ENCODE assay signal across 8 cellular contexts in genomic region chr10:5666324-5667220, GRCh38. TPM values are rescaled to one million over a fixed set of nuclear protein-coding genes. Genes with fewer than 3 reads are reported as not detected.
DNase-seq lines count a peak whose midpoint lies in the region; ATAC-seq and TF ChIP-seq lines count a peak whose summit lies in the region.

ASB13 (minus strand) TSS chr10:5666595; CDS start chr10:5666551, 44 bp downstream.

- H3K4me3 ChIP-seq in PC-3 (ENCODE audit: low read length) (peak within 1 kb of the TSS; percentile 80), cardiac muscle cell (peak within 1 kb of the TSS; percentile 99), osteoblast (ENCODE audit: insufficient read depth, low read length) (peak within 1 kb of the TSS; percentile 87), uterus (peak within 1 kb of the TSS; percentile 60 to 80)

- DNase-seq in SHP77 (lab: John Stamatoyannopoulos, UW): peak; percentile 32 to 44
- DNase-seq in SHP77 treated with DMSO at 0.1 percent for 48 hours (lab: John Stamatoyannopoulos, UW): no peak
- peak; percentile 50 for DNase-seq in PC-3
- DNase-seq in activated naive CD8-positive, alpha-beta T cell treated with anti-CD3 and anti-CD28 coated beads, Interleukin-2, amount 10 ng/mL, durations not matched to agents 7 days and 5 days: peak; percentile 68
- peak; percentile 54 to 89 for DNase-seq in cardiac muscle cell (ENCODE audit: low read depth in 1 of 2, low spot score in 1 of 2)
- peak; percentile 94 for DNase-seq in osteoblast (ENCODE audit: insufficient read length, low spot score, missing footprints)
- peak; percentile 52 to 71 for DNase-seq in uterus

- H4K20me1 ChIP-seq in PC-3 (ENCODE audit: low read length) (no peaks in the 10 kb centered on the region), osteoblast (ENCODE audit: insufficient read depth, low read length) (no peaks in the 10 kb centered on the region)

- peak within 1 kb of the TSS; percentile 74 for H3K9ac ChIP-seq in PC-3 (ENCODE audit: low read length)

- no peak within 1 kb of the TSS for H3K27ac ChIP-seq in PC-3 (ENCODE audit: low read length)
- H3K27ac ChIP-seq in cardiac muscle cell: no peak within 1 kb of the TSS
- no peak within 1 kb of the TSS for H3K27ac ChIP-seq in osteoblast (ENCODE audit: low read depth, low read length)
- peak within 1 kb of the TSS; percentile 66 to 83 for H3K27ac ChIP-seq in uterus

- peaks cover 14% of the 10 kb centered on the region for H3K27me3 Mint-ChIP-seq in activated naive CD8-positive, alpha-beta T cell treated with anti-CD3 and anti-CD28 coated beads, Interleukin-2, amount 10 ng/mL, durations not matched to agents 7 days and 5 days

- H3F3A ChIP-seq in PC-3 (ENCODE audit: low read length, unreplicated experiment): no peaks in the 10 kb centered on the region

- peaks cover 2% of the 10 kb centered on the region for H3K9me3 Mint-ChIP-seq in activated naive CD8-positive, alpha-beta T cell treated with anti-CD3 and anti-CD28 coated beads, Interleukin-2, amount 10 ng/mL, durations not matched to agents 7 days and 5 days

- TF ChIP-seq CTCF in PC-3 (conservative IDR thresholded peaks at IDR 0.05; ENCODE audit: low read depth, low read length): no peak
- no peak for TF ChIP-seq CTCF in cardiac muscle cell (IDR thresholded peaks at IDR 0.05; ENCODE audit: low read depth, low read length)
- TF ChIP-seq CTCF in osteoblast (IDR thresholded peaks at IDR 0.05; ENCODE audit: extremely low read depth, low read depth, low read length): no peak
- no peak for TF ChIP-seq CTCF in uterus (IDR thresholded peaks at IDR 0.05)

- H2AFZ ChIP-seq in PC-3 (ENCODE audit: low read length) (peak within 1 kb of the TSS; percentile 78), osteoblast (ENCODE audit: low read length) (peak within 1 kb of the TSS; percentile 95)

- peak in 1 of 2 donors; percentile 70 for TF ChIP-seq POLR2A in uterus (IDR thresholded peaks at IDR 0.05)

- no peaks in the 10 kb centered on the region for H3K9me2 ChIP-seq in PC-3 (replicated peaks; ENCODE audit: low read length)

- peak within 1 kb of the TSS; percentile 91 for H3K4me3 Mint-ChIP-seq in activated naive CD8-positive, alpha-beta T cell treated with anti-CD3 and anti-CD28 coated beads, Interleukin-2, amount 10 ng/mL, durations not matched to agents 7 days and 5 days

- POLR2A ChIA-PET in PC-3 (lab: Charles Lee; ENCODE audit: unreplicated experiment): no interaction called here
- POLR2A ChIA-PET in activated naive CD8-positive, alpha-beta T cell treated with anti-CD3 and anti-CD28 coated beads, Interleukin-2, amount 10 ng/mL, durations not matched to agents 7 days and 5 days (lab: Charles Lee): interaction anchor here (0.8 kb wide), 1 partner anchor 14 kb away, joined by 3 read pairs; no protein-coding TSS in a partner anchor

- H3K27me3 ChIP-seq in PC-3 (ENCODE audit: low read length): no peaks in the 10 kb centered on the region
- peaks cover 6% of the 10 kb centered on the region for H3K27me3 ChIP-seq in cardiac muscle cell
- H3K27me3 ChIP-seq in osteoblast (ENCODE audit: insufficient read depth, low read length): peaks cover 10% of the 10 kb centered on the region
- H3K27me3 ChIP-seq in uterus: no peaks in the 10 kb centered on the region

- intact Hi-C loops in PC-3 (cut with micrococcal nuclease): no loop called here
- intact Hi-C loops in uterus (cut with DNase I; ENCODE audit: low total_unique reads): no loop called here

- H3K79me2 ChIP-seq in PC-3 (ENCODE audit: low read length): peaks cover 12% of the 10 kb centered on the region
- H3K79me2 ChIP-seq in osteoblast (ENCODE audit: insufficient read depth, low read length): peaks cover 8% of the 10 kb centered on the region

- H3K4me1 ChIP-seq in PC-3 (ENCODE audit: insufficient read depth, low read length) (peaks cover 20% of the 10 kb centered on the region), cardiac muscle cell (ENCODE audit: low read depth) (peaks cover 9% of the 10 kb centered on the region), osteoblast (ENCODE audit: insufficient read depth, low read length) (peaks cover 9% of the 10 kb centered on the region), uterus (peaks cover 3 to 5% of the 10 kb centered on the region in 2 donors)

- H3K36me3 Mint-ChIP-seq in activated naive CD8-positive, alpha-beta T cell treated with anti-CD3 and anti-CD28 coated beads, Interleukin-2, amount 10 ng/mL, durations not matched to agents 7 days and 5 days: no peaks in the 10 kb centered on the region

- no peaks in the 10 kb centered on the region for H3K36me3 ChIP-seq in PC-3 (ENCODE audit: low read depth, low read length)
- H3K36me3 ChIP-seq in cardiac muscle cell: no peaks in the 10 kb centered on the region
- H3K36me3 ChIP-seq in osteoblast (ENCODE audit: insufficient read depth, low read length): no peaks in the 10 kb centered on the region
- no peaks in the 10 kb centered on the region for H3K36me3 ChIP-seq in uterus

- ATAC-seq in HG03103 (IDR thresholded peaks at IDR 0.05; ENCODE audit: low read depth, unreplicated experiment) (peak; percentile 51), PC-3 (peak; percentile 90)
- peak; percentile 82 for ATAC-seq in activated naive CD8-positive, alpha-beta T cell treated with anti-CD3 and anti-CD28 coated beads, Interleukin-2, amount 10 ng/mL, durations not matched to agents 7 days and 5 days (ENCODE audit: low read depth)

- H3K27ac Mint-ChIP-seq in activated naive CD8-positive, alpha-beta T cell treated with anti-CD3 and anti-CD28 coated beads, Interleukin-2, amount 10 ng/mL, durations not matched to agents 7 days and 5 days: peak within 1 kb of the TSS; percentile 79

- H3K4me2 ChIP-seq in PC-3 (ENCODE audit: low read length) (peak within 1 kb of the TSS; percentile 92), osteoblast (ENCODE audit: insufficient read depth, low read length) (peak within 1 kb of the TSS; percentile 98)

- no TSS peak for BruUV-seq in PC-3 (replicated peaks; lab: Mats Ljungman, UMichigan)

- H3K9me3 ChIP-seq in PC-3 (ENCODE audit: low read length): no peaks in the 10 kb centered on the region
- no peaks in the 10 kb centered on the region for H3K9me3 ChIP-seq in cardiac muscle cell (ENCODE audit: low read depth)
- H3K9me3 ChIP-seq in osteoblast (ENCODE audit: low read depth, low read length): no peaks in the 10 kb centered on the region
- no peaks in the 10 kb centered on the region for H3K9me3 ChIP-seq in uterus

- peaks cover 15% of the 10 kb centered on the region for H3K4me1 Mint-ChIP-seq in activated naive CD8-positive, alpha-beta T cell treated with anti-CD3 and anti-CD28 coated beads, Interleukin-2, amount 10 ng/mL, durations not matched to agents 7 days and 5 days

- CTCF ChIA-PET in PC-3 (lab: Charles Lee): no interaction called here

RNA-seq across cellular contexts. Expression of gene ASB13, which starts in this region (rescaled TPM):
- total RNA-seq in PC-3 (2014; rRNA removed) (5.4 and 6.6 TPM in 2 replicates), cardiac muscle cell (18.3 and 20.6 TPM in 2 replicates), osteoblast (14.8 and 16.2 TPM in 2 replicates), uterus (10 to 100 TPM in 3 of 4 donors, 1 to 10 TPM in 1; 8.7 to 25.7 (median 17.9) TPM)
- 10 to 100 TPM in 1 of 2 experiments, 1 to 10 TPM in 1; 9.9 to 10.8 TPM for total RNA-seq in activated naive CD8-positive, alpha-beta T cell treated with anti-CD3 and anti-CD28 coated beads, Interleukin-2, amount 10 ng/mL, durations not matched to agents 7 days and 5 days
- polyA plus RNA-seq in cardiac muscle cell: 14.4 and 30.4 TPM in 2 replicates

Comparison
In these comparisons a context has a peak if more than half of its experiments do, and no peak if none do; other contexts are left out.
1. H3K27ac ChIP-seq: peak in uterus (2 of 2); none in PC-3 (single experiment), cardiac muscle cell (single experiment) and osteoblast (single experiment).
2. Peak in every context shown above with its lines, with median percentiles within 50 percentile points of each other: ATAC-seq and H3K4me3 ChIP-seq.